9 cellular contexts compared by ENCODE assay signal in the genomic region with DNA sequence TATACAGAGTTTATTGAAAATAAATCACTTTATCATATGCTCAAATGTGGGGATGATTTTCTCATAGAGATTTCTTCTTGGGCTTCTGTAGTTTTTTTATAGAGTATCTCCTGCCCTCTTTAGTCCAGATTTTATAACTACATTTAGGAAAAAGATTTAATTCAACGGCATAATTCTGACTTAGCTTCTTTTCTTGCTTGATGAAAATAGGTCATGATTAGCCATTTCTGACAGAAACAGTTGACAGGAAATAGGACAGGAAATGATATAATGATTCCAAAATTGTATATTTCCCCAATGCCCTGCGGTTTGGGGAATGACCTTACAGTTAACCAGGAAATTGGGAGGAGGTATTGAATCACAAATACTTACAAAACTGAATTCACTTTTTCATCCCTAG.
DNase-seq lines count a peak whose midpoint lies in the region; ATAC-seq and FAIRE-seq lines count a peak whose summit lies in the region.
"Had no signal": no experiment of that assay in that cellular context is flagged by ENCODE, and none has a peak within 500 bp of the region (broad histone marks: within the 10 kb centered on the region; RNA-seq: fewer than 3 reads in every experiment).

No MANE protein-coding gene starts in this region.

- ATAC-seq in left colon = no peak

- intact Hi-C loops in left colon (cut with DNase I, micrococcal nuclease) = no loop called here

- FAIRE-seq in urothelium cell line (lab: Jason Lieb, UNC) = no peak

- DNase-seq in NCI-H510A treated with DMSO at 0.1 percent for 48 hours (lab: John Stamatoyannopoulos, UW) (peak; percentile 8), NCI-H510A (lab: John Stamatoyannopoulos, UW) (no peak), OCI-M1 (lab: John Stamatoyannopoulos, UW) (peak; percentile 61), fibroblast of peridontal ligament (ENCODE audit: extremely low read depth) (peak; percentile 73), stromal cell of bone marrow (ENCODE audit: low read depth) (peak; percentile 52), NCI-H2227 (lab: John Stamatoyannopoulos, UW; ENCODE audit: unreplicated experiment) (no peak), left colon (no peak), urothelium cell line (ENCODE audit: low spot score) (no peak)
- DNase-seq: NCI-H1930 had no signal

Comparison
In these comparisons a context has a peak if more than half of its experiments do, and no peak if none do; other contexts are left out.
1. DNase-seq: peak in NCI-H510A treated with DMSO at 0.1 percent for 48 hours (single experiment), OCI-M1 (single experiment), fibroblast of peridontal ligament (single experiment) and stromal cell of bone marrow (single experiment); none in NCI-H510A (single experiment), NCI-H2227 (single experiment), left colon (0 of 2) and urothelium cell line (single experiment).